Comparison of ENCODE assay signal across 1 cellular context in the genomic region with DNA sequence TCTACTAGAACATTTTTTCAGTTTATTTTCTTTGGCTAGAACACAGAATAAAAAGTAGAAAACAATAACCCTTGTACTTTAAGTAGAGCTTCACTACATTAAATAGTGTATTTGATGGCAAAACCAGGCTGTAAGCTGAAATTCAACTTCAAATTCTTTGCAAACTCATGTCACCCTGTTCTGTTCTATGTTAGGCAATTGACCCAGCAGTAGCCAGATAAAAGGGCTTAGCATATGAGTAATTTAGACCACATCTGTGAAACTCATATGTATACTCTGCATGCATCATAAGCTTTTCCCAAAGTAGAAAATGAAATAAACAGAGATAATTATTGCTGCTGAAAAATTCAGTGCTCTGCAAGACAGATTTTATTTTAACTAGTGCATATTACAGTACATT.
TF ChIP-seq lines count a peak whose summit lies in the region.

No MANE protein-coding gene starts in this region.

TF ChIP-seq in HCT116, 20 proteins besides CTCF, POLR2A, EP300 and RAD21 (continued from another document):
- TF ChIP-seq, protein P1, sequence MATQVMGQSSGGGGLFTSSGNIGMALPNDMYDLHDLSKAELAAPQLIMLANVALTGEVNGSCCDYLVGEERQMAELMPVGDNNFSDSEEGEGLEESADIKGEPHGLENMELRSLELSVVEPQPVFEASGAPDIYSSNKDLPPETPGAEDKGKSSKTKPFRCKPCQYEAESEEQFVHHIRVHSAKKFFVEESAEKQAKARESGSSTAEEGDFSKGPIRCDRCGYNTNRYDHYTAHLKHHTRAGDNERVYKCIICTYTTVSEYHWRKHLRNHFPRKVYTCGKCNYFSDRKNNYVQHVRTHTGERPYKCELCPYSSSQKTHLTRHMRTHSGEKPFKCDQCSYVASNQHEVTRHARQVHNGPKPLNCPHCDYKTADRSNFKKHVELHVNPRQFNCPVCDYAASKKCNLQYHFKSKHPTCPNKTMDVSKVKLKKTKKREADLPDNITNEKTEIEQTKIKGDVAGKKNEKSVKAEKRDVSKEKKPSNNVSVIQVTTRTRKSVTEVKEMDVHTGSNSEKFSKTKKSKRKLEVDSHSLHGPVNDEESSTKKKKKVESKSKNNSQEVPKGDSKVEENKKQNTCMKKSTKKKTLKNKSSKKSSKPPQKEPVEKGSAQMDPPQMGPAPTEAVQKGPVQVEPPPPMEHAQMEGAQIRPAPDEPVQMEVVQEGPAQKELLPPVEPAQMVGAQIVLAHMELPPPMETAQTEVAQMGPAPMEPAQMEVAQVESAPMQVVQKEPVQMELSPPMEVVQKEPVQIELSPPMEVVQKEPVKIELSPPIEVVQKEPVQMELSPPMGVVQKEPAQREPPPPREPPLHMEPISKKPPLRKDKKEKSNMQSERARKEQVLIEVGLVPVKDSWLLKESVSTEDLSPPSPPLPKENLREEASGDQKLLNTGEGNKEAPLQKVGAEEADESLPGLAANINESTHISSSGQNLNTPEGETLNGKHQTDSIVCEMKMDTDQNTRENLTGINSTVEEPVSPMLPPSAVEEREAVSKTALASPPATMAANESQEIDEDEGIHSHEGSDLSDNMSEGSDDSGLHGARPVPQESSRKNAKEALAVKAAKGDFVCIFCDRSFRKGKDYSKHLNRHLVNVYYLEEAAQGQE (IDR thresholded peaks at IDR 0.05; ENCODE audit: low read depth) = no peak
- TF ChIP-seq SIN3A (IDR thresholded peaks at IDR 0.05; ENCODE audit: low read depth) (no peak), ELF1 (IDR thresholded peaks at IDR 0.05; ENCODE audit: borderline replicate concordance, low read depth) (no peak), POLR2AphosphoS5 (IDR thresholded peaks at IDR 0.05; ENCODE audit: low read depth, low read length) (no peak), FOSL1 (IDR thresholded peaks at IDR 0.05; ENCODE audit: low read depth) (peak; percentile 39; the same call in 1 of the 2 replicates), CBX3 (IDR thresholded peaks at IDR 0.05; ENCODE audit: low read depth) (0 out of 2 replicates have a peak, but pooled peaks have one; percentile 22), SP1 (IDR thresholded peaks at IDR 0.05; ENCODE audit: low read depth) (peak; percentile 53; the same call in 1 of the 2 replicates), SRF (IDR thresholded peaks at IDR 0.05; ENCODE audit: low read depth) (no peak), ZNF274 (IDR thresholded peaks at IDR 0.05; ENCODE audit: low read depth, low read length) (no peak), JUND (IDR thresholded peaks at IDR 0.05) (peak; percentile 59), CEBPB (IDR thresholded peaks at IDR 0.05; ENCODE audit: low read depth) (peak; percentile 61; the same call in 1 of the 2 replicates), ZFX (IDR thresholded peaks at IDR 0.05) (no peak)
- TF ChIP-seq, protein P2, sequence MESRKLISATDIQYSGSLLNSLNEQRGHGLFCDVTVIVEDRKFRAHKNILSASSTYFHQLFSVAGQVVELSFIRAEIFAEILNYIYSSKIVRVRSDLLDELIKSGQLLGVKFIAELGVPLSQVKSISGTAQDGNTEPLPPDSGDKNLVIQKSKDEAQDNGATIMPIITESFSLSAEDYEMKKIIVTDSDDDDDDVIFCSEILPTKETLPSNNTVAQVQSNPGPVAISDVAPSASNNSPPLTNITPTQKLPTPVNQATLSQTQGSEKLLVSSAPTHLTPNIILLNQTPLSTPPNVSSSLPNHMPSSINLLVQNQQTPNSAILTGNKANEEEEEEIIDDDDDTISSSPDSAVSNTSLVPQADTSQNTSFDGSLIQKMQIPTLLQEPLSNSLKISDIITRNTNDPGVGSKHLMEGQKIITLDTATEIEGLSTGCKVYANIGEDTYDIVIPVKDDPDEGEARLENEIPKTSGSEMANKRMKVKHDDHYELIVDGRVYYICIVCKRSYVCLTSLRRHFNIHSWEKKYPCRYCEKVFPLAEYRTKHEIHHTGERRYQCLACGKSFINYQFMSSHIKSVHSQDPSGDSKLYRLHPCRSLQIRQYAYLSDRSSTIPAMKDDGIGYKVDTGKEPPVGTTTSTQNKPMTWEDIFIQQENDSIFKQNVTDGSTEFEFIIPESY (IDR thresholded peaks at IDR 0.05; ENCODE audit: extremely low read depth, insufficient replicate concordance, low read length) = no peak
- TF ChIP-seq, protein P3, sequence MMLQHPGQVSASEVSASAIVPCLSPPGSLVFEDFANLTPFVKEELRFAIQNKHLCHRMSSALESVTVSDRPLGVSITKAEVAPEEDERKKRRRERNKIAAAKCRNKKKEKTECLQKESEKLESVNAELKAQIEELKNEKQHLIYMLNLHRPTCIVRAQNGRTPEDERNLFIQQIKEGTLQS (IDR thresholded peaks at IDR 0.05) = no peak
TF ChIP-seq in HCT116: peak in this region for 5.
